Comparison of ENCODE assay signal across 12 cellular contexts in the genomic region with DNA sequence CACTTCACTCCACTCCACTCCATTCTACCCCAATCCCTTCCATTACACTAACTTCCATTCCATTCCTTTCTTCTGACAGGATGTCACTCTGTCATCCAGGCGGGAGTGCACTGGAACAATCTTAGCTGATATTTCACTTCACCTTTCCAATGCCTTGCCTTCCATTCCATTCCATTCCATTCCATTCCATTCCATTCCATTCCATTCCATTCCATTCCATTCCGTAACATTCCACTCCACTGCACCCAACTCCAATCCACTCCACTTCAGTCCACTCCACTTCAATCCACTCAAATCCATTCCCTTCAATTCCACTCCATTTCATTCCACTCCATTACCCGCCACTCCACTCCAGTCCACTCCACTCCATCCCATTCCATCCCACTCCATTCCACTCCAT.
DNase-seq lines count a peak whose midpoint lies in the region; ATAC-seq and TF ChIP-seq lines count a peak whose summit lies in the region.
"Had no signal": no experiment of that assay in that cellular context is flagged by ENCODE, and none has a peak within 500 bp of the region (broad histone marks: within the 10 kb centered on the region; RNA-seq: fewer than 3 reads in every experiment).

No MANE protein-coding gene starts in this region.

- TF ChIP-seq CTCF in kidney epithelial cell (IDR thresholded peaks at IDR 0.05; ENCODE audit: insufficient read depth, low read length, poor library complexity, severe bottlenecking) = no peak

- ATAC-seq in GM19463 (IDR thresholded peaks at IDR 0.05; ENCODE audit: unreplicated experiment) (no peak), HG03442 (IDR thresholded peaks at IDR 0.05; ENCODE audit: unreplicated experiment) (no peak), HG02852 (IDR thresholded peaks at IDR 0.05; ENCODE audit: unreplicated experiment) (no peak)
- ATAC-seq: natural killer cell treated with Interleukin-12 subunit alpha and Interleukin-12 subunit beta and Interleukin-15 and Interleukin-18, amount 100 ng/mL, for 72 hours had no signal

- DNase-seq in Ammon's horn (ENCODE audit: low spot score) (peak; percentile 82), M059J (ENCODE audit: low read depth) (peak; percentile 74), dermis blood vessel endothelial cell (peak; percentile 85), kidney epithelial cell (ENCODE audit: low read depth) (peak; percentile 81)
- DNase-seq in activated CD4-positive, alpha-beta T cell treated with anti-CD3 and anti-CD28 coated beads for 1 hour = no peak
- DNase-seq: C1 segment of cervical spinal cord, MG63, NCI-H82 had no signal

- no peaks in the 10 kb centered on the region for H3K27me3 ChIP-seq in kidney epithelial cell (ENCODE audit: control insufficient read depth, insufficient read depth, low read length)
- H3K27me3 ChIP-seq: MG63 had no signal

- no peak overlapping the region for H3K4me3 ChIP-seq in kidney epithelial cell (ENCODE audit: low read depth, low read length)
- H3K4me3 ChIP-seq: MG63 had no signal

- H3K36me3 ChIP-seq in kidney epithelial cell (ENCODE audit: control insufficient read depth, insufficient read depth, low read length) = no peaks in the 10 kb centered on the region
- H3K36me3 ChIP-seq: MG63 had no signal
